ENCODE assay signal across 17 cellular contexts in genomic region chr6:43837501-43837900, GRCh38.
DNase-seq lines count a peak whose midpoint lies in the region; ATAC-seq, FAIRE-seq and TF ChIP-seq lines count a peak whose summit lies in the region.
"Had no signal": no experiment of that assay in that cellular context is flagged by ENCODE, and none has a peak within 500 bp of the region (broad histone marks: within the 10 kb centered on the region; RNA-seq: fewer than 3 reads in every experiment).

No MANE protein-coding gene starts in this region.

- H2AFZ ChIP-seq in GM23338: peak overlapping the region; percentile 80; the same call in 1 of the 2 replicates
- H2AFZ ChIP-seq in K562 (ENCODE audit: low read depth, low read length): no peak overlapping the region

- ATAC-seq in GM23338: no peak
- ATAC-seq in K562: no peak
- ATAC-seq in HG03469 (IDR thresholded peaks at IDR 0.05; ENCODE audit: unreplicated experiment): no peak
- no peak for ATAC-seq in GM21529 (IDR thresholded peaks at IDR 0.05; ENCODE audit: unreplicated experiment)

- CTCF ChIA-PET in K562 (lab: Yijun Ruan, JAX; ENCODE audit: low intra/inter-chr PET ratio): interaction anchor here (1.4 kb wide), 1 partner anchor 63 kb away, joined by 4 read pairs; no protein-coding TSS in a partner anchor

- in situ Hi-C loops in K562 (cut with MboI): no loop called here

- H3K4me1 ChIP-seq in GM23338 (ENCODE audit: insufficient read depth) (peaks cover 3% of the 10 kb centered on the region; the same call in 1 of the 2 replicates), K562 (replicated peaks in 1 of 2; ENCODE audit: control insufficient read depth in 2 of 2, insufficient read depth in 2 of 2, low read length in 2 of 2) (peaks cover 25 to 30% of the 10 kb centered on the region in 2 experiments)

- TF ChIP-seq RAD21 in K562 (CRISPR knock-in tag; conservative IDR thresholded peaks at IDR 0.05 in 1 of 2, IDR thresholded peaks at IDR 0.05 in 1 of 2): no peak

- H3K27ac ChIP-seq in GM23338 (ENCODE audit: low read depth): no peak overlapping the region
- H3K27ac ChIP-seq in K562 (ENCODE audit: extremely low read depth, low read depth, low read length): no peak overlapping the region

- 0 out of 2 replicates have a peak, but pooled peaks cover 3% of the 10 kb centered on the region for H3K9me2 ChIP-seq in GM23338 (ENCODE audit: insufficient read depth)

- H4K20me1 ChIP-seq in GM23338 (replicated peaks; ENCODE audit: insufficient read depth): no peaks in the 10 kb centered on the region
- 0 out of 2 replicates have a peak, but pooled peaks cover 7% of the 10 kb centered on the region for H4K20me1 ChIP-seq in K562 (replicated peaks; ENCODE audit: control insufficient read depth, insufficient read depth, low read length)

- DNase-seq in GM23338 (ENCODE audit: low spot score) (no peak), K562 (ENCODE audit: extremely low read depth in 1 of 4, low spot score in 3 of 4) (no peak), neural crest cell (ENCODE audit: low read depth, low spot score) (no peak), activated T-cell treated with anti-CD3 and anti-CD28 coated beads for 4 hours (no peak), urothelium cell line (ENCODE audit: low spot score) (no peak)
- DNase-seq: DMS79 treated with DMSO at 0.1 percent for 48 hours, H7, KG1, MG63, NCI-H1105 treated with DMSO at 0.1 percent for 48 hours, NCI-H524 treated with DMSO at 0.1 percent for 48 hours, NCI-H774 had no signal

- POLR2A ChIA-PET in K562 (lab: Yijun Ruan, JAX): interaction anchor here (1.6 to 2.1 kb wide), 3 partner anchors 9 to 134 kb away, joined by 4 to 6 read pairs (median 5); partner anchors contain the start of gene VEGFA

- H3K36me3 Mint-ChIP-seq in GM23338 (ENCODE audit: low read depth) (no peaks in the 10 kb centered on the region), neural crest cell (ENCODE audit: low read depth) (no peaks in the 10 kb centered on the region)

- H3K27me3 ChIP-seq in GM23338 (ENCODE audit: insufficient read depth): no peaks in the 10 kb centered on the region
- H3K27me3 ChIP-seq in K562 (ENCODE audit: control insufficient read depth in 2 of 2, insufficient read depth in 2 of 2, low read length in 2 of 2): peaks cover 8 to 13% of the 10 kb centered on the region in 2 experiments; a peak in 4 of 5 replicates
- H3K27me3 ChIP-seq: MG63 had no signal

- H3F3A ChIP-seq in GM23338 (replicated peaks; ENCODE audit: low read depth): no peaks in the 10 kb centered on the region

- H3K4me2 ChIP-seq in GM23338: no peak overlapping the region
- peak overlapping the region; percentile 17; the same call in 1 of the 2 replicates for H3K4me2 ChIP-seq in K562 (ENCODE audit: insufficient read depth, low read length)

- H3K27me3 Mint-ChIP-seq in GM23338 (ENCODE audit: insufficient read depth, low read depth, poor library complexity) (peaks cover 3% of the 10 kb centered on the region), neural crest cell (ENCODE audit: low read depth) (no peaks in the 10 kb centered on the region)

- H3K36me3 ChIP-seq in GM23338 (ENCODE audit: insufficient read depth) (no peaks in the 10 kb centered on the region), K562 (ENCODE audit: control insufficient read depth, insufficient read depth, low read length) (no peaks in the 10 kb centered on the region)
- H3K36me3 ChIP-seq: MG63 had no signal

- H3K27ac Mint-ChIP-seq in GM23338 (no peak overlapping the region), neural crest cell (ENCODE audit: unreplicated experiment) (peak overlapping the region; percentile 71)
- H3K27ac Mint-ChIP-seq: B cell had no signal

- H3K9me3 ChIP-seq in K562 (replicated peaks; ENCODE audit: control insufficient read depth, insufficient read depth, low read depth, low read length): no peaks in the 10 kb centered on the region
- H3K9me3 ChIP-seq: MG63 had no signal

- TF ChIP-seq CTCF in GM23338 (conservative IDR thresholded peaks at IDR 0.05; ENCODE audit: low read depth in 2 of 2) (no peak), K562 (IDR thresholded peaks at IDR 0.05 in 2 of 3, conservative IDR thresholded peaks at IDR 0.05 in 1 of 3; ENCODE audit: insufficient read depth in 2 of 3, low read depth in 1 of 3, low read length in 3 of 3) (no peak), neural crest cell (conservative IDR thresholded peaks at IDR 0.05) (no peak)

- TF ChIP-seq EP300 in K562 (IDR thresholded peaks at IDR 0.05; ENCODE audit: low read length): no peak

- BruUV-seq in K562 (replicated peaks; lab: Mats Ljungman, UMichigan): no TSS peak

- no peak for FAIRE-seq in K562 (lab: Jason Lieb, UNC)
- no peak for FAIRE-seq in urothelium cell line (lab: Jason Lieb, UNC)
- FAIRE-seq: GM12892, HTR-8/SVneo had no signal

- H3K4me3 Mint-ChIP-seq in GM23338 (no peak overlapping the region), neural crest cell (no peak overlapping the region)
- H3K4me3 Mint-ChIP-seq: B cell had no signal

- no peak for TF ChIP-seq POLR2A in K562 (conservative IDR thresholded peaks at IDR 0.05)

- peaks cover 14% of the 10 kb centered on the region for H3K4me1 Mint-ChIP-seq in GM23338
- peaks cover 29% of the 10 kb centered on the region for H3K4me1 Mint-ChIP-seq in neural crest cell
- H3K4me1 Mint-ChIP-seq: B cell had no signal

- intact Hi-C loops in K562 (cut with micrococcal nuclease): loop anchor here (5.0 to 10.0 kb wide), 3 partner anchors 50 to 240 kb away; no protein-coding TSS in a partner anchor

- 13% methylated on average over 2 of the region's 2 CpGs for WGBS in K562 (ENCODE audit: insufficient coverage, low coverage, missing lambda C conversion rate)

- H3K79me2 ChIP-seq in GM23338 (replicated peaks; ENCODE audit: insufficient read depth): no peaks in the 10 kb centered on the region
- no peaks in the 10 kb centered on the region for H3K79me2 ChIP-seq in K562 (ENCODE audit: control insufficient read depth, insufficient read depth, low read length)

- H3K9me1 ChIP-seq in K562 (ENCODE audit: control insufficient read depth, insufficient read depth, low read length): no peaks in the 10 kb centered on the region

- H3K9me3 Mint-ChIP-seq in GM23338: no peaks in the 10 kb centered on the region
- H3K9me3 Mint-ChIP-seq in neural crest cell: no peaks in the 10 kb centered on the region

- H3K9ac ChIP-seq in K562 (ENCODE audit: insufficient read depth in 1 of 2, low read depth in 2 of 2, low read length in 2 of 2): no peak overlapping the region

- H3K4me3 ChIP-seq in GM23338 (no peak overlapping the region), K562 (no peak overlapping the region)
- H3K4me3 ChIP-seq: MG63 had no signal

TF ChIP-seq in GM23338, 12 proteins besides CTCF, POLR2A, EP300 and RAD21 (continues in another document):
- no peak for TF ChIP-seq EZH2phosphoT487 (IDR thresholded peaks at IDR 0.05; ENCODE audit: unreplicated experiment)
- TF ChIP-seq EZH2 (IDR thresholded peaks at IDR 0.05; ENCODE audit: low read depth, unreplicated experiment): no peak
- TF ChIP-seq JUNB (IDR thresholded peaks at IDR 0.05; ENCODE audit: unreplicated experiment): no peak
- TF ChIP-seq NANOG (IDR thresholded peaks at IDR 0.05; ENCODE audit: borderline replicate concordance): no peak

TF ChIP-seq in K562, 482 proteins besides CTCF, POLR2A, EP300 and RAD21 (continues in another document):
- TF ChIP-seq ERF (CRISPR knock-in tag; IDR thresholded peaks at IDR 0.05): no peak
- no peak for TF ChIP-seq NONO (IDR thresholded peaks at IDR 0.05; ENCODE audit: low read depth in 2 of 2, low read length in 1 of 2)
